ENCODE assay signal across 27 cellular contexts in genomic region chr9:123960965-123961364, GRCh38. TPM values are rescaled to one million over a fixed set of nuclear protein-coding genes. Genes with fewer than 3 reads are reported as not detected.
"Had no signal": no experiment of that assay in that cellular context is flagged by ENCODE, and none has a peak within 500 bp of the region (broad histone marks: within the 10 kb centered on the region; RNA-seq: fewer than 3 reads in every experiment).

No MANE protein-coding gene starts in this region.

- H2AFZ ChIP-seq: neural progenitor cell had no signal

- H3K27ac ChIP-seq: heart right ventricle, neural progenitor cell, tibial artery had no signal

- H3K4me3 ChIP-seq: heart right ventricle, lung, neural progenitor cell, tibial artery had no signal

- DNase-seq: activated CD4-positive, alpha-beta T cell treated with anti-CD3 and anti-CD28 coated beads for 1 hour; activated CD4-positive, alpha-beta T cell treated with anti-CD3 and anti-CD28 coated beads, Interleukin-2, amount 50 U/mL, for 1 hour; activated gamma-delta T cell treated with Interleukin-2 at 50 U/mL for 16 hours; activated T-cell treated with anti-CD3 and anti-CD28 coated beads, Interleukin-2, amount 50 U/mL, for 1 hour; aorta; dermis blood vessel endothelial cell; effector CD8-positive, alpha-beta T cell; erythroblast; foreskin fibroblast; heart right ventricle; kidney; small intestine; stimulated activated CD4-positive, alpha-beta T cell treated with anti-CD3 and anti-CD28 coated beads, Interleukin-2, amount 100 ng/mL, for 24 hours; stimulated activated naive CD8-positive, alpha-beta T cell treated with anti-CD3 and anti-CD28 coated beads, Interleukin-15, amount 100 ng/mL, for 72 hours; T1000; tibial artery had no signal

- H3K4me2 ChIP-seq: neural progenitor cell had no signal

- H3K4me3 Mint-ChIP-seq: brain; naive thymus-derived CD8-positive, alpha-beta T cell; neural progenitor cell; stimulated activated effector memory CD8-positive, alpha-beta T cell treated with anti-CD3 and anti-CD28 coated beads, Interleukin-12 subunit alpha, Interleukin-12 subunit beta, amount 100 ng/mL, for 72 hours; stimulated activated naive CD8-positive, alpha-beta T cell treated with anti-CD3 and anti-CD28 coated beads, Interleukin-15, amount 100 ng/mL, for 72 hours had no signal

- H3K36me3 Mint-ChIP-seq: activated naive CD4-positive, alpha-beta T cell treated with anti-CD3 and anti-CD28 coated beads, Interleukin-2, amount 50 U/mL, for 72 hours; brain; naive thymus-derived CD8-positive, alpha-beta T cell; neural progenitor cell; stimulated activated effector memory CD8-positive, alpha-beta T cell treated with anti-CD3 and anti-CD28 coated beads, Interleukin-12 subunit alpha, Interleukin-12 subunit beta, amount 100 ng/mL, for 72 hours had no signal

- H3K27me3 ChIP-seq: neural progenitor cell had no signal

- H3K4me1 ChIP-seq: neural progenitor cell, tibial artery had no signal

- H3K9me3 ChIP-seq: tibial artery had no signal

- H3K36me3 ChIP-seq: heart right ventricle, neural progenitor cell, tibial artery had no signal

- ATAC-seq: activated naive CD4-positive, alpha-beta T cell treated with anti-CD3 and anti-CD28 coated beads, Interleukin-2, amount 50 U/mL, for 72 hours; heart right ventricle; left lobe of liver; naive thymus-derived CD8-positive, alpha-beta T cell; sciatic nerve; stimulated activated effector memory CD8-positive, alpha-beta T cell treated with anti-CD3 and anti-CD28 coated beads, Interleukin-12 subunit alpha, Interleukin-12 subunit beta, amount 100 ng/mL, for 72 hours; stimulated activated naive CD8-positive, alpha-beta T cell treated with anti-CD3 and anti-CD28 coated beads, Interleukin-15, amount 100 ng/mL, for 72 hours had no signal

- H3K9ac ChIP-seq: neural progenitor cell had no signal

- H3K27ac Mint-ChIP-seq: activated naive CD4-positive, alpha-beta T cell treated with anti-CD3 and anti-CD28 coated beads, Interleukin-2, amount 50 U/mL, for 72 hours; brain; naive thymus-derived CD8-positive, alpha-beta T cell; neural progenitor cell; stimulated activated effector memory CD8-positive, alpha-beta T cell treated with anti-CD3 and anti-CD28 coated beads, Interleukin-12 subunit alpha, Interleukin-12 subunit beta, amount 100 ng/mL, for 72 hours; stimulated activated naive CD8-positive, alpha-beta T cell treated with anti-CD3 and anti-CD28 coated beads, Interleukin-15, amount 100 ng/mL, for 72 hours had no signal

- FAIRE-seq: kidney, small intestine had no signal

- H3K9me3 Mint-ChIP-seq: activated naive CD4-positive, alpha-beta T cell treated with anti-CD3 and anti-CD28 coated beads, Interleukin-2, amount 50 U/mL, for 72 hours; neural progenitor cell; stimulated activated effector memory CD8-positive, alpha-beta T cell treated with anti-CD3 and anti-CD28 coated beads, Interleukin-12 subunit alpha, Interleukin-12 subunit beta, amount 100 ng/mL, for 72 hours; stimulated activated naive CD8-positive, alpha-beta T cell treated with anti-CD3 and anti-CD28 coated beads, Interleukin-15, amount 100 ng/mL, for 72 hours had no signal

- H3K4me1 Mint-ChIP-seq: brain; neural progenitor cell; stimulated activated effector memory CD8-positive, alpha-beta T cell treated with anti-CD3 and anti-CD28 coated beads, Interleukin-12 subunit alpha, Interleukin-12 subunit beta, amount 100 ng/mL, for 72 hours; stimulated activated naive CD8-positive, alpha-beta T cell treated with anti-CD3 and anti-CD28 coated beads, Interleukin-15, amount 100 ng/mL, for 72 hours had no signal

RNA-seq across cellular contexts. Expression of gene LHX2, which starts 50.6 kb away (rescaled TPM):
- total RNA-seq: activated naive CD4-positive, alpha-beta T cell treated with anti-CD3 and anti-CD28 coated beads, Interleukin-2, amount 50 U/mL, for 72 hours; dermis blood vessel endothelial cell; fibroblast of lung; kidney; naive thymus-derived CD8-positive, alpha-beta T cell; omental fat pad; sciatic nerve; ureter had no signal
- polyA plus RNA-seq: fibroblast of lung; naive thymus-derived CD8-positive, alpha-beta T cell; small intestine had no signal
